ENCODE assay signal across 18 cellular contexts in the genomic region with DNA sequence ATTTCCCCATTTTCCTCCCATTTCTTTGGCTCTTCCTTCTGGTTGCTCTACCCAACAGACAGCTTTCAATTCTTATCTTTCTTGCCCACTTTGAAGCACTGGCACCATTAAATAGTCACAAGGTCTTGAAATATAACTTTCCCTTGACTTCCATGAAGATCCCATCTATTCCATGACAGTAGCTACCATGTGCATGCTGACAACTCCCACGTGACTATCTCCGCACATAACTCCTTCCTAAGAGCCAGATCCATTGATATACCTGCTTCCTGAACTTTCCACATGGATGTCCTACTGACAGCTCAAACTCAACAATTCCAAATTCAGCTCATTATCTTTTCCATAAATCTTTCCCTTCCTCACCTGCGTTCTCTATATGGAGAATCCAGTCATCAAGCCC.
DNase-seq lines count a peak whose midpoint lies in the region; ATAC-seq, FAIRE-seq and TF ChIP-seq lines count a peak whose summit lies in the region.
"Had no signal": no experiment of that assay in that cellular context is flagged by ENCODE, and none has a peak within 500 bp of the region (broad histone marks: within the 10 kb centered on the region; RNA-seq: fewer than 3 reads in every experiment).

No MANE protein-coding gene starts in this region.

- FAIRE-seq in A549 (lab: Jason Lieb, UNC), result no peak
- FAIRE-seq: GM12892, H54 had no signal

- POLR2A ChIA-PET in A549 (lab: Yijun Ruan, JAX), result no interaction called here

- no peak for TF ChIP-seq CTCF in A549 (IDR thresholded peaks at IDR 0.05)
- TF ChIP-seq CTCF in HFFc6 (IDR thresholded peaks at IDR 0.05), result no peak
- no peak for TF ChIP-seq CTCF in hepatocyte (IDR thresholded peaks at IDR 0.05; ENCODE audit: poor library complexity)
- TF ChIP-seq CTCF in transverse colon (IDR thresholded peaks at IDR 0.05), result no peak

- H3K27ac ChIP-seq in A549, result peak overlapping the region; percentile 68 to 83; a peak in 4 of 6 replicates
- H3K27ac ChIP-seq in hepatocyte, result peak overlapping the region; percentile 90
- H3K27ac ChIP-seq in transverse colon, result peak overlapping the region in 3 of 4 donors; percentile 56 to 78 (median 74)

- no peaks in the 10 kb centered on the region for H3K9me2 ChIP-seq in hepatocyte (replicated peaks; ENCODE audit: insufficient read depth)

- TF ChIP-seq EP300 in A549 (IDR thresholded peaks at IDR 0.05), result no peak
- no peak for TF ChIP-seq EP300 in transverse colon (IDR thresholded peaks at IDR 0.05; ENCODE audit: low read depth)

- in situ Hi-C loops in transverse colon (cut with MboI; ENCODE audit: low pct_ligation_motif_present in 1 of 4, low pct_unique_long_range_greater_than_20kb in 1 of 4, low sequenced_read_pairs in 3 of 4), result no loop called here

- DNase-seq in A549 (ENCODE audit: low read depth in 1 of 2, low spot score in 1 of 2) (no peak), HFFc6 (no peak), hepatocyte (ENCODE audit: low spot score) (no peak), transverse colon (no peak), retina (no peak), activated gamma-delta T cell treated with Interleukin-2 at 50 U/mL for 16 hours (no peak)
- DNase-seq: 8988T; C1 segment of cervical spinal cord; Calu3; CD4-positive, alpha-beta memory T cell; COR-L47; DMS53; DMS79 treated with DMSO at 0.1 percent for 48 hours; GF-D8; GOT3 had no signal

- CTCF ChIA-PET in A549 (lab: Yijun Ruan, JAX), result interaction anchor here (0.7 to 3.2 kb wide), 9 partner anchors 10 to 167 kb away, joined by 3 to 11 read pairs (median 3); no protein-coding TSS in a partner anchor

- intact Hi-C loops in transverse colon (cut with DNase I; ENCODE audit: low total_unique reads), result no loop called here

- H3K36me3 ChIP-seq in hepatocyte (replicated peaks; ENCODE audit: insufficient read depth, low read depth), result no peaks in the 10 kb centered on the region
- H3K36me3 ChIP-seq in transverse colon, result no peaks in the 10 kb centered on the region

- H3K4me3 ChIP-seq in A549 (no peak overlapping the region), hepatocyte (no peak overlapping the region), transverse colon (no peak overlapping the region)

- H3K27me3 ChIP-seq in hepatocyte (no peaks in the 10 kb centered on the region), transverse colon (no peaks in the 10 kb centered on the region)

- TF ChIP-seq RAD21 in A549 (conservative IDR thresholded peaks at IDR 0.05 in 1 of 2, IDR thresholded peaks at IDR 0.05 in 1 of 2), result no peak

- H3K36me3 Mint-ChIP-seq in HFFc6 (ENCODE audit: low read depth), result peaks cover 27% of the 10 kb centered on the region
- H3K36me3 Mint-ChIP-seq: CD4-positive, alpha-beta memory T cell had no signal

- peaks cover 63% of the 10 kb centered on the region for H3K4me1 Mint-ChIP-seq in HFFc6 (ENCODE audit: low read depth)
- H3K4me1 Mint-ChIP-seq: CD4-positive, alpha-beta memory T cell had no signal

- no peaks in the 10 kb centered on the region for H3K9me3 ChIP-seq in A549
- H3K9me3 ChIP-seq in hepatocyte (ENCODE audit: low read depth), result no peaks in the 10 kb centered on the region
- H3K9me3 ChIP-seq in transverse colon, result no peaks in the 10 kb centered on the region

- H3K9me3 Mint-ChIP-seq in HFFc6, result peaks cover 6% of the 10 kb centered on the region; the same call in 1 of the 2 replicates

- H3K4me2 ChIP-seq in A549 (no peak overlapping the region), hepatocyte (no peak overlapping the region)

- H3K4me3 Mint-ChIP-seq in HFFc6, result no peak overlapping the region
- H3K4me3 Mint-ChIP-seq: CD4-positive, alpha-beta memory T cell had no signal

- ATAC-seq in A549, result no peak
- no peak for ATAC-seq in GM19452 (IDR thresholded peaks at IDR 0.05; ENCODE audit: unreplicated experiment)

- no peaks in the 10 kb centered on the region for H4K20me1 ChIP-seq in hepatocyte (ENCODE audit: insufficient read depth, poor library complexity, severe bottlenecking)

- H3K4me1 ChIP-seq in A549 (peaks cover 46% of the 10 kb centered on the region), hepatocyte (ENCODE audit: insufficient read depth) (peaks cover 13% of the 10 kb centered on the region), transverse colon (peaks cover 5 to 32% (median 14%) of the 10 kb centered on the region in 4 donors)

- peak overlapping the region; percentile 55; the same call in 1 of the 2 replicates for H3K27ac Mint-ChIP-seq in HFFc6
- H3K27ac Mint-ChIP-seq: CD4-positive, alpha-beta memory T cell had no signal

- peaks cover 2% of the 10 kb centered on the region for H3K79me2 ChIP-seq in hepatocyte

- no peak overlapping the region for H2AFZ ChIP-seq in hepatocyte

- 94% methylated on average over 3 of the region's 3 CpGs for whole genome bisulfite sequencing in A549 (ENCODE audit: missing lambda C conversion rate)
- WGBS in hepatocyte (ENCODE audit: low lambda C conversion rate, missing lambda C conversion rate), result 92% methylated on average over 3 of the region's 3 CpGs
- WGBS in transverse colon (ENCODE audit: low coverage in 1 of 2), 2 donors, result 84 to 88% methylated on average over 3 of the region's 3 CpGs

- no peaks in the 10 kb centered on the region for H3K27me3 Mint-ChIP-seq in HFFc6 (ENCODE audit: insufficient read depth)

- TF ChIP-seq POLR2A in A549 (IDR thresholded peaks at IDR 0.05; ENCODE audit: low read length) (no peak), transverse colon (IDR thresholded peaks at IDR 0.05) (no peak)

TF ChIP-seq in A549, 52 proteins besides CTCF, POLR2A, EP300 and RAD21:
- TF ChIP-seq TFCP2L1 (CRISPR knock-in tag; IDR thresholded peaks at IDR 0.05), result no peak
- TF ChIP-seq HOXA7 (CRISPR knock-in tag; IDR thresholded peaks at IDR 0.05), result no peak
- TF ChIP-seq EHMT2 (IDR thresholded peaks at IDR 0.05; ENCODE audit: low read depth), result no peak
- no peak for TF ChIP-seq FOSL2 (IDR thresholded peaks at IDR 0.05)
- TF ChIP-seq FOSL2 (CRISPR knock-in tag; IDR thresholded peaks at IDR 0.05), result no peak
- TF ChIP-seq HEYL (CRISPR knock-in tag; IDR thresholded peaks at IDR 0.05), result no peak
- no peak for TF ChIP-seq NPAS2 (CRISPR knock-in tag; IDR thresholded peaks at IDR 0.05; ENCODE audit: borderline replicate concordance)
- no peak for TF ChIP-seq TP53 (CRISPR knock-in tag; IDR thresholded peaks at IDR 0.05)
- no peak for TF ChIP-seq MAFK (IDR thresholded peaks at IDR 0.05; ENCODE audit: partially characterized antibody)
- TF ChIP-seq RNF2 (IDR thresholded peaks at IDR 0.05; ENCODE audit: borderline replicate concordance, low read depth), result no peak
- TF ChIP-seq POLR2AphosphoS2 (conservative IDR thresholded peaks at IDR 0.05; ENCODE audit: low read length), result no peak
- TF ChIP-seq CBX2 (IDR thresholded peaks at IDR 0.05; ENCODE audit: borderline replicate concordance, low read depth), result no peak
- no peak for TF ChIP-seq SMC3 (IDR thresholded peaks at IDR 0.05)
- TF ChIP-seq GATA3 (IDR thresholded peaks at IDR 0.05; ENCODE audit: borderline replicate concordance), result no peak
- TF ChIP-seq, protein P1, sequence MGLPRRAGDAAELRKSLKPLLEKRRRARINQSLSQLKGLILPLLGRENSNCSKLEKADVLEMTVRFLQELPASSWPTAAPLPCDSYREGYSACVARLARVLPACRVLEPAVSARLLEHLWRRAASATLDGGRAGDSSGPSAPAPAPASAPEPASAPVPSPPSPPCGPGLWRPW (IDR thresholded peaks at IDR 0.05), result no peak
- no peak for TF ChIP-seq CHD2 (IDR thresholded peaks at IDR 0.05; ENCODE audit: low read length, partially characterized antibody)
- TF ChIP-seq NR3C1 (IDR thresholded peaks at IDR 0.05), result no peak
- no peak for TF ChIP-seq PHF8 (IDR thresholded peaks at IDR 0.05; ENCODE audit: borderline replicate concordance, low read depth)
- TF ChIP-seq ZNF302 (CRISPR knock-in tag; IDR thresholded peaks at IDR 0.05), result no peak
TF ChIP-seq in A549: peak in this region for 0.
